ENCODE assay signal across 11 cellular contexts in genomic region chr7:130886438-130887135, GRCh38.
DNase-seq lines count a peak whose midpoint lies in the region; ATAC-seq, FAIRE-seq and TF ChIP-seq lines count a peak whose summit lies in the region.
"Had no signal": no experiment of that assay in that cellular context is flagged by ENCODE, and none has a peak within 500 bp of the region (broad histone marks: within the 10 kb centered on the region; RNA-seq: fewer than 3 reads in every experiment).

No MANE protein-coding gene starts in this region.

- intact Hi-C loops in activated CD4-positive, alpha-beta T cell treated with anti-CD3 and anti-CD28 coated beads for 36 hours (cut with DNase I, micrococcal nuclease), result no loop called here
- intact Hi-C loops in stomach (cut with DNase I; ENCODE audit: low total_unique reads), result no loop called here
- intact Hi-C loops in ovary (cut with DNase I), result no loop called here

- H3K27me3 ChIP-seq in adipocyte (replicated peaks; ENCODE audit: control insufficient read depth, insufficient read depth, low read length) (no peaks in the 10 kb centered on the region), keratinocyte (ENCODE audit: control insufficient read depth, extremely low read depth, insufficient read depth, low read length) (no peaks in the 10 kb centered on the region), stomach (no peaks in the 10 kb centered on the region), ovary (no peaks in the 10 kb centered on the region)

- POLR2A ChIA-PET in activated CD4-positive, alpha-beta T cell treated with anti-CD3 and anti-CD28 coated beads for 36 hours (lab: Charles Lee), result interaction anchor here (0.6 kb wide), 1 partner anchor 629 kb away, joined by 3 read pairs; no protein-coding TSS in a partner anchor

- peaks cover 59% of the 10 kb centered on the region for H3K4me1 Mint-ChIP-seq in activated CD4-positive, alpha-beta T cell treated with anti-CD3 and anti-CD28 coated beads for 36 hours

- dilution Hi-C loops in keratinocyte (cut with MboI; ENCODE audit: extremely low pct_ligation_motif_present, low sequenced_read_pairs), result no loop called here

- no peaks in the 10 kb centered on the region for H3K27me3 Mint-ChIP-seq in activated CD4-positive, alpha-beta T cell treated with anti-CD3 and anti-CD28 coated beads for 36 hours

- peak overlapping the region; percentile 81 for H3K9ac ChIP-seq in adipocyte (ENCODE audit: low read length)
- H3K9ac ChIP-seq in keratinocyte (ENCODE audit: control insufficient read depth, extremely low read depth, insufficient read depth, low read length), result peak overlapping the region; percentile 23

- peaks cover 84% of the 10 kb centered on the region for H3K36me3 Mint-ChIP-seq in activated CD4-positive, alpha-beta T cell treated with anti-CD3 and anti-CD28 coated beads for 36 hours (ENCODE audit: low read depth)

- H3K4me3 ChIP-seq in adipocyte (ENCODE audit: low read length) (peak overlapping the region; percentile 40), keratinocyte (ENCODE audit: control insufficient read depth in 2 of 3, extremely low read depth in 1 of 3, insufficient read depth in 2 of 3, low read depth in 1 of 3, low read length in 3 of 3) (no peak overlapping the region), stomach (no peak overlapping the region), ovary (no peak overlapping the region)

- no peak for FAIRE-seq in keratinocyte (lab: Jason Lieb, UNC)

- no peak for DNase-seq in activated CD4-positive, alpha-beta T cell treated with anti-CD3 and anti-CD28 coated beads for 36 hours
- no peak for DNase-seq in activated CD4-positive, alpha-beta T cell treated with anti-CD3 and anti-CD28 coated beads, Interleukin-2, amount 50 U/mL, for 4 hours
- DNase-seq in adipocyte (ENCODE audit: low read depth), result peak; percentile 72
- no peak for DNase-seq in keratinocyte (ENCODE audit: low read depth, low spot score)
- DNase-seq in stomach, result no peak
- no peak for DNase-seq in ovary
- no peak for DNase-seq in activated CD4-positive, alpha-beta T cell treated with anti-CD3 and anti-CD28 coated beads, Interleukin-2, amount 50 U/mL, for 1 hour
- DNase-seq: effector memory CD4-positive, alpha-beta T cell; GF-D8; NCI-H345 had no signal

- H3K4me2 ChIP-seq in keratinocyte (ENCODE audit: control insufficient read depth, extremely low read depth, insufficient read depth, low read depth, low read length), result peak overlapping the region; percentile 7

- H3K36me3 ChIP-seq in adipocyte (ENCODE audit: control insufficient read depth, insufficient read depth, low read length, severe bottlenecking) (peaks cover 70% of the 10 kb centered on the region), keratinocyte (ENCODE audit: control insufficient read depth in 2 of 2, extremely low read depth in 1 of 2, insufficient read depth in 2 of 2, low read length in 2 of 2) (peaks cover 40 to 77% of the 10 kb centered on the region in 2 experiments), stomach (peaks cover 26 to 84% (median 68%) of the 10 kb centered on the region in 4 donors), ovary (no peaks in the 10 kb centered on the region)

- peak overlapping the region; percentile 76 for H3K27ac Mint-ChIP-seq in activated CD4-positive, alpha-beta T cell treated with anti-CD3 and anti-CD28 coated beads for 36 hours

- peaks cover 5% of the 10 kb centered on the region for H3K9me1 ChIP-seq in keratinocyte (ENCODE audit: control insufficient read depth, extremely low read depth, insufficient read depth, low read length)

- TF ChIP-seq EP300 in stomach (IDR thresholded peaks at IDR 0.05) (no peak), ovary (IDR thresholded peaks at IDR 0.05) (no peak)

- H3K9me3 Mint-ChIP-seq in activated CD4-positive, alpha-beta T cell treated with anti-CD3 and anti-CD28 coated beads for 36 hours (ENCODE audit: low read depth), result no peaks in the 10 kb centered on the region

- H3K4me1 ChIP-seq in adipocyte (ENCODE audit: control insufficient read depth, insufficient read depth, low read length), result peaks cover 80% of the 10 kb centered on the region
- H3K4me1 ChIP-seq in keratinocyte (ENCODE audit: control insufficient read depth, extremely low read depth, insufficient read depth, low read length), result peaks cover 63% of the 10 kb centered on the region
- H3K4me1 ChIP-seq in stomach, result peaks cover 43 to 94% (median 61%) of the 10 kb centered on the region in 4 donors
- H3K4me1 ChIP-seq in ovary (ENCODE audit: insufficient read depth), result peaks cover 9% of the 10 kb centered on the region

- H3K9me3 ChIP-seq in adipocyte (ENCODE audit: control insufficient read depth, low read length), result no peaks in the 10 kb centered on the region
- no peaks in the 10 kb centered on the region for H3K9me3 ChIP-seq in keratinocyte (ENCODE audit: control insufficient read depth, low read depth, low read length)
- H3K9me3 ChIP-seq in stomach, result no peaks in the 10 kb centered on the region
- no peaks in the 10 kb centered on the region for H3K9me3 ChIP-seq in ovary

- CTCF ChIA-PET in activated CD4-positive, alpha-beta T cell treated with anti-CD3 and anti-CD28 coated beads for 36 hours (lab: Charles Lee), result interaction anchor here (2.7 kb wide), 1 partner anchor 9 kb away, joined by 16 read pairs; no protein-coding TSS in a partner anchor

- no peak for TF ChIP-seq POLR2A in stomach (IDR thresholded peaks at IDR 0.05)
- no peak for TF ChIP-seq POLR2A in ovary (IDR thresholded peaks at IDR 0.05)

- ATAC-seq in activated CD4-positive, alpha-beta T cell treated with anti-CD3 and anti-CD28 coated beads for 36 hours, result no peak
- no peak for ATAC-seq in HG03460 (IDR thresholded peaks at IDR 0.05; ENCODE audit: unreplicated experiment)

- H3K27ac ChIP-seq in keratinocyte (ENCODE audit: control insufficient read depth, insufficient read depth, low read length) (peak overlapping the region; percentile 62), stomach (peak overlapping the region in 4 of 5 donors; percentile 42 to 61 (median 50)), ovary (no peak overlapping the region)

- 77 to 84% (median 81%) methylated on average over 10 of the region's 10 CpGs for WGBS in stomach, 5 donors
- WGBS in ovary, 3 donors, result 69 to 73% (median 72%) methylated on average over 10 of the region's 10 CpGs

- H2AFZ ChIP-seq in keratinocyte (ENCODE audit: control insufficient read depth, low read length), result no peak overlapping the region

- H4K20me1 ChIP-seq in keratinocyte (ENCODE audit: control insufficient read depth, extremely low read depth, insufficient read depth, low read length), result peaks cover 30% of the 10 kb centered on the region

- no peak for TF ChIP-seq CTCF in keratinocyte (optimal IDR thresholded peaks at IDR 0.05 in 1 of 3, IDR thresholded peaks at IDR 0.05 in 1 of 3, conservative IDR thresholded peaks at IDR 0.05 in 1 of 3; ENCODE audit: extremely low read depth in 1 of 3, insufficient read depth in 2 of 3, low read length in 3 of 3)
- TF ChIP-seq CTCF in stomach (IDR thresholded peaks at IDR 0.05), result no peak
- TF ChIP-seq CTCF in ovary (IDR thresholded peaks at IDR 0.05), result no peak

- H3K79me2 ChIP-seq in keratinocyte (ENCODE audit: control insufficient read depth, insufficient read depth, low read length), result peaks cover 92% of the 10 kb centered on the region

- H3K4me3 Mint-ChIP-seq in activated CD4-positive, alpha-beta T cell treated with anti-CD3 and anti-CD28 coated beads for 36 hours, result no peak overlapping the region

Comparison
In these comparisons a context has a peak if more than half of its experiments do, and no peak if none do; other contexts are left out.
1. H3K27ac ChIP-seq: peak in keratinocyte (single experiment) and stomach (4 of 5); none in ovary (0 of 2).